In genomic region chr20:1888796-1889463, GRCh38 we compare ENCODE assay signal across 1 cellular context.
A peak's percentile ranks its signal among the peaks of the same experiment; 100 is the strongest.
TF ChIP-seq lines count a peak whose summit lies in the region.

No MANE protein-coding gene starts in this region.

TF ChIP-seq in WTC11, 78 proteins besides CTCF, POLR2A, EP300 and RAD21 (continued from another document):
- TF ChIP-seq IRF1 (CRISPR knock-in tag; IDR thresholded peaks at IDR 0.05) (no peak), GABPB1 (CRISPR knock-in tag; IDR thresholded peaks at IDR 0.05) (peak; percentile 67), ATF3 (CRISPR knock-in tag; conservative IDR thresholded peaks at IDR 0.05) (no peak), CREM (CRISPR knock-in tag; IDR thresholded peaks at IDR 0.05) (0 out of 2 replicates have a peak, but pooled peaks have one; percentile 20), NFATC4 (CRISPR knock-in tag; IDR thresholded peaks at IDR 0.05) (no peak)
